9 cellular contexts compared by ENCODE assay signal in genomic region chr6:117484052-117484646, GRCh38. TPM values are rescaled to one million over a fixed set of nuclear protein-coding genes. Genes with fewer than 3 reads are reported as not detected.
A peak's percentile ranks its signal among the peaks of the same experiment; 100 is the strongest.
DNase-seq lines count a peak whose midpoint lies in the region; ATAC-seq and TF ChIP-seq lines count a peak whose summit lies in the region.
"Had no signal": no experiment of that assay in that cellular context is flagged by ENCODE, and none has a peak within 500 bp of the region (broad histone marks: within the 10 kb centered on the region; RNA-seq: fewer than 3 reads in every experiment).

No MANE protein-coding gene starts in this region.

- peak overlapping the region; percentile 96 for H3K9ac ChIP-seq in adipocyte (ENCODE audit: low read length)

- ATAC-seq in left lung, result no peak

- no peaks in the 10 kb centered on the region for H3K27me3 ChIP-seq in adipocyte (replicated peaks; ENCODE audit: control insufficient read depth, insufficient read depth, low read length)
- H3K27me3 ChIP-seq in left lung, result peaks cover 0 to 47% of the 10 kb centered on the region in 2 donors
- H3K27me3 ChIP-seq in tibial artery, result no peaks in the 10 kb centered on the region
- H3K27me3 ChIP-seq in H7 (ENCODE audit: control insufficient read depth, insufficient read depth, low read length), result peaks cover 17% of the 10 kb centered on the region

- no peak for DNase-seq in activated T-cell treated with anti-CD3 and anti-CD28 coated beads, Interleukin-2, amount 50 U/mL, for 24 hours
- no peak for DNase-seq in activated T-cell treated with anti-CD3 and anti-CD28 coated beads, Interleukin-2, amount 50 U/mL, for 1 hour
- no peak for DNase-seq in adipocyte (ENCODE audit: low read depth)
- DNase-seq in left lung, result no peak
- no peak for DNase-seq in tibial artery
- no peak for DNase-seq in stimulated activated CD4-positive, alpha-beta T cell treated with anti-CD3 and anti-CD28 coated beads, Interleukin-4, amount 100 ng/mL, for 4 hours
- DNase-seq in H7, result no peak
- DNase-seq in NCI-H146 (lab: John Stamatoyannopoulos, UW), result no peak
- DNase-seq: activated CD4-positive, CD25-positive, alpha-beta regulatory T cell treated with anti-CD3 and anti-CD28 coated beads, Interleukin-2, amount 50 U/mL, for 72 hours had no signal

- H3K4me3 ChIP-seq in adipocyte (ENCODE audit: low read length) (peak overlapping the region; percentile 96), left lung (peak overlapping the region; percentile 57 to 62), tibial artery (peak overlapping the region; percentile 82 to 85), H7 (ENCODE audit: insufficient read depth, low read depth, low read length) (no peak overlapping the region)

- H3K9me3 ChIP-seq in adipocyte (ENCODE audit: control insufficient read depth, low read length) (no peaks in the 10 kb centered on the region), left lung (no peaks in the 10 kb centered on the region), tibial artery (no peaks in the 10 kb centered on the region)

- intact Hi-C loops in left lung (cut with DNase I) (no loop called here), tibial artery (cut with DNase I; ENCODE audit: low total_unique reads) (no loop called here)

- peaks cover 20% of the 10 kb centered on the region for H3K4me1 Mint-ChIP-seq in activated T-cell treated with anti-CD3 and anti-CD28 coated beads, Interleukin-2, amount 50 U/mL, for 24 hours (ENCODE audit: low read depth)

- peaks cover 27% of the 10 kb centered on the region for H3K4me1 ChIP-seq in adipocyte (ENCODE audit: control insufficient read depth, insufficient read depth, low read length)
- peaks cover 10 to 44% of the 10 kb centered on the region in 2 donors for H3K4me1 ChIP-seq in left lung
- peaks cover 0 to 18% (median 12%) of the 10 kb centered on the region in 4 donors for H3K4me1 ChIP-seq in tibial artery

- H3K36me3 ChIP-seq in adipocyte (ENCODE audit: control insufficient read depth, insufficient read depth, low read length, severe bottlenecking) (no peaks in the 10 kb centered on the region), left lung (no peaks in the 10 kb centered on the region), tibial artery (no peaks in the 10 kb centered on the region), H7 (replicated peaks; ENCODE audit: control insufficient read depth, insufficient read depth, low read length) (no peaks in the 10 kb centered on the region)

- H3K36me3 Mint-ChIP-seq in activated T-cell treated with anti-CD3 and anti-CD28 coated beads, Interleukin-2, amount 50 U/mL, for 24 hours (ENCODE audit: low read depth), result no peaks in the 10 kb centered on the region

- H3K4me3 Mint-ChIP-seq in activated T-cell treated with anti-CD3 and anti-CD28 coated beads, Interleukin-2, amount 50 U/mL, for 24 hours, result peak overlapping the region; percentile 83

- peaks cover 58% of the 10 kb centered on the region for H3K27me3 Mint-ChIP-seq in activated T-cell treated with anti-CD3 and anti-CD28 coated beads, Interleukin-2, amount 50 U/mL, for 24 hours

- no peak overlapping the region for H3K27ac Mint-ChIP-seq in activated T-cell treated with anti-CD3 and anti-CD28 coated beads, Interleukin-2, amount 50 U/mL, for 24 hours

- TF ChIP-seq CTCF in left lung (IDR thresholded peaks at IDR 0.05) (no peak), tibial artery (IDR thresholded peaks at IDR 0.05) (no peak)

- H3K9me3 Mint-ChIP-seq in activated T-cell treated with anti-CD3 and anti-CD28 coated beads, Interleukin-2, amount 50 U/mL, for 24 hours, result no peaks in the 10 kb centered on the region

- H3K27ac ChIP-seq in left lung (peak overlapping the region; percentile 82 to 91), tibial artery (peak overlapping the region in 1 of 2 donors; percentile 92)

RNA-seq across cellular contexts. Expression of gene DCBLD1, which starts 1.7 kb away (rescaled TPM):
- total RNA-seq in left lung, result 10 to 100 TPM; 20.8 to 55.8 TPM
- total RNA-seq in H7 (2014; rRNA removed; shearing (Covaris generic)), result 12.0 and 12.1 TPM in 2 replicates

RNA-seq across cellular contexts. Expression of gene ROS1, which starts 58.4 kb away (rescaled TPM):
- total RNA-seq in left lung, result 100 to 1,000 TPM in 1 of 2 donors, 10 to 100 TPM in 1; 80.2 to 305 TPM
- total RNA-seq in H7 (2014; rRNA removed; shearing (Covaris generic)), result not detected in 2 replicates

Comparison
In these comparisons a context has a peak if more than half of its experiments do, and no peak if none do; other contexts are left out.
1. RNA of gene ROS1, which starts 58.4 kb away (total RNA-seq): 80.2 to 305 TPM in left lung; not detected in H7; every median in the first group is over 10 times any median in the second.